In genomic region chr18:49006641-49007136, GRCh38 we compare ENCODE assay signal across 17 cellular contexts. TPM values are rescaled to one million over a fixed set of nuclear protein-coding genes. Genes with fewer than 3 reads are reported as not detected.
DNase-seq lines count a peak whose midpoint lies in the region; ATAC-seq lines count a peak whose summit lies in the region.
"Had no signal": no experiment of that assay in that cellular context is flagged by ENCODE, and none has a peak within 500 bp of the region (broad histone marks: within the 10 kb centered on the region; RNA-seq: fewer than 3 reads in every experiment).

No MANE protein-coding gene starts in this region.

- H3K27ac ChIP-seq in neuronal stem cell (replicated peaks; ENCODE audit: low read length): no peak overlapping the region
- H3K27ac ChIP-seq: esophagus squamous epithelium, SK-N-MC had no signal

- H3K14ac ChIP-seq in neuronal stem cell (ENCODE audit: low read length): no peak overlapping the region

- no peaks in the 10 kb centered on the region for H3K36me3 ChIP-seq in neuronal stem cell (replicated peaks in 1 of 2; ENCODE audit: control insufficient read depth in 2 of 2, insufficient read depth in 2 of 2, low read length in 2 of 2)
- H3K36me3 ChIP-seq: esophagus squamous epithelium had no signal

- H3K4me3 ChIP-seq in neuronal stem cell (ENCODE audit: low read length in 2 of 2): no peak overlapping the region
- H3K4me3 ChIP-seq: esophagus squamous epithelium, SK-N-MC had no signal

- WGBS in neuronal stem cell (ENCODE audit: extremely low coverage in 2 of 2, insufficient read length in 2 of 2, insufficient replicate concordance in 1 of 2), 2 donors: no CpG with 5 or more reads among the region's 14 CpGs

- no peak overlapping the region for H3K9ac ChIP-seq in neuronal stem cell (ENCODE audit: low read depth, low read length, poor library complexity)

- H2BK120ac ChIP-seq in neuronal stem cell (ENCODE audit: low read depth, low read length): no peak overlapping the region

- ATAC-seq in HG03565 (IDR thresholded peaks at IDR 0.05; ENCODE audit: unreplicated experiment): no peak
- ATAC-seq: stimulated activated memory B cell treated with anti-CD40 and anti-IgM and Interleukin-4, amounts not matched to agents 10 μg/mL and 1 μg/mL and 100 μg/mL, for 72 hours had no signal

- H3K18ac ChIP-seq in neuronal stem cell (ENCODE audit: low read length): no peak overlapping the region

- H2BK5ac ChIP-seq in neuronal stem cell (ENCODE audit: low read length): no peak overlapping the region

- H2BK15ac ChIP-seq in neuronal stem cell (ENCODE audit: low read length): peak overlapping the region; percentile 6

- no peak overlapping the region for H2BK12ac ChIP-seq in neuronal stem cell (ENCODE audit: low read length)

- no peak overlapping the region for H4K91ac ChIP-seq in neuronal stem cell (ENCODE audit: low read depth, low read length, poor library complexity)

- no peak overlapping the region for H2AK5ac ChIP-seq in neuronal stem cell (ENCODE audit: low read depth, low read length)

- no peak overlapping the region for H4K8ac ChIP-seq in neuronal stem cell (ENCODE audit: low read depth, low read length)

- no peak overlapping the region for H3K4me2 ChIP-seq in neuronal stem cell (ENCODE audit: insufficient read depth, low read length, poor library complexity, severe bottlenecking)

- H3K79me1 ChIP-seq in neuronal stem cell (ENCODE audit: low read depth, low read length): no peaks in the 10 kb centered on the region

- H3K9me3 ChIP-seq in neuronal stem cell (replicated peaks in 1 of 2; ENCODE audit: control insufficient read depth in 2 of 2, insufficient read depth in 1 of 2, low read depth in 1 of 2, low read length in 2 of 2): no peaks in the 10 kb centered on the region
- H3K9me3 ChIP-seq: esophagus squamous epithelium had no signal

- DNase-seq in Daoy (ENCODE audit: low read depth) (peak; percentile 81), NCI-H2107 (lab: John Stamatoyannopoulos, UW) (peak; percentile 42), astrocyte of the hippocampus (ENCODE audit: low read depth, low spot score) (peak; percentile 86), neuronal stem cell (ENCODE audit: low spot score) (no peak), activated gamma-delta T cell treated with Interleukin-2 at 50 U/mL for 16 hours (no peak), NCI-H82 (lab: John Stamatoyannopoulos, UW) (no peak), HUDEP-2 (lab: John Stamatoyannopoulos, UW; ENCODE audit: unreplicated experiment in 76 of 76) (no peak)
- DNase-seq: activated CD8-positive, alpha-beta memory T cell treated with anti-CD3 and anti-CD28 coated beads, Interleukin-2, amount 50 U/mL, for 48 hours; activated naive CD8-positive, alpha-beta T cell treated with anti-CD3 and anti-CD28 coated beads for 36 hours; AML-193; esophagus squamous epithelium; KG1; NCI-H524 treated with DMSO at 0.1 percent for 48 hours; stimulated activated CD4-positive, alpha-beta T cell treated with anti-CD3 and anti-CD28 coated beads, Interleukin-2, amount 100 ng/mL, for 48 hours had no signal

- H3K27me3 ChIP-seq in neuronal stem cell (ENCODE audit: control insufficient read depth in 3 of 3, insufficient read depth in 3 of 3, low read depth in 1 of 3, low read length in 3 of 3): no peaks in the 10 kb centered on the region
- H3K27me3 ChIP-seq: esophagus squamous epithelium had no signal

- peaks cover 8 to 9% of the 10 kb centered on the region in 2 donors for H3K4me1 ChIP-seq in neuronal stem cell (ENCODE audit: control insufficient read depth in 2 of 2, insufficient read depth in 1 of 2, low read depth in 1 of 2, low read length in 2 of 2)

- peak overlapping the region; percentile 46 for H2AFZ ChIP-seq in neuronal stem cell (ENCODE audit: low read length)

- H3K23ac ChIP-seq in neuronal stem cell (ENCODE audit: low read depth, low read length, poor library complexity): no peak overlapping the region

- H3K4ac ChIP-seq in neuronal stem cell (ENCODE audit: low read length): no peak overlapping the region

RNA-seq across cellular contexts. Expression of gene SMAD7, which starts 55.9 kb away (rescaled TPM):
- total RNA-seq in Daoy (2014; rRNA removed; shearing (Covaris generic)): 27.6 and 39.4 TPM in 2 replicates
- 0.57 TPM for polyA plus RNA-seq in neuronal stem cell (2013, experiment 1 of 2)
- 0.79 TPM for polyA plus RNA-seq in neuronal stem cell (2013, experiment 2 of 2)

Comparison
In these comparisons a context has a peak if more than half of its experiments do, and no peak if none do; other contexts are left out.
1. DNase-seq: peak in Daoy (single experiment), NCI-H2107 (single experiment) and astrocyte of the hippocampus (single experiment); none in neuronal stem cell (single experiment), activated gamma-delta T cell treated with Interleukin-2 at 50 U/mL for 16 hours (single experiment), NCI-H82 (single experiment) and HUDEP-2 (0 of 76).